Comparison of ENCODE assay signal across 1 cellular context in genomic region chrX:45295587-45295986, GRCh38.
TF ChIP-seq lines count a peak whose summit lies in the region.

No MANE protein-coding gene starts in this region.

TF ChIP-seq in HEK293, 187 proteins besides CTCF, POLR2A, EP300 and RAD21 (continued from another document):
- TF ChIP-seq PRDM2 (tag by site-specific recombination; IDR thresholded peaks at IDR 0.05; ENCODE audit: borderline replicate concordance) (no peak), TCF7L2 (IDR thresholded peaks at IDR 0.05; ENCODE audit: borderline replicate concordance, low read depth, low read length) (peak; percentile 68; the same call in 1 of the 2 replicates), TRIM28 (IDR thresholded peaks at IDR 0.05; ENCODE audit: borderline replicate concordance, low read length) (peak; percentile 91), ZNF660 (tag by site-specific recombination; IDR thresholded peaks at IDR 0.05) (no peak)
